ENCODE assay signal across 9 cellular contexts in the genomic region with DNA sequence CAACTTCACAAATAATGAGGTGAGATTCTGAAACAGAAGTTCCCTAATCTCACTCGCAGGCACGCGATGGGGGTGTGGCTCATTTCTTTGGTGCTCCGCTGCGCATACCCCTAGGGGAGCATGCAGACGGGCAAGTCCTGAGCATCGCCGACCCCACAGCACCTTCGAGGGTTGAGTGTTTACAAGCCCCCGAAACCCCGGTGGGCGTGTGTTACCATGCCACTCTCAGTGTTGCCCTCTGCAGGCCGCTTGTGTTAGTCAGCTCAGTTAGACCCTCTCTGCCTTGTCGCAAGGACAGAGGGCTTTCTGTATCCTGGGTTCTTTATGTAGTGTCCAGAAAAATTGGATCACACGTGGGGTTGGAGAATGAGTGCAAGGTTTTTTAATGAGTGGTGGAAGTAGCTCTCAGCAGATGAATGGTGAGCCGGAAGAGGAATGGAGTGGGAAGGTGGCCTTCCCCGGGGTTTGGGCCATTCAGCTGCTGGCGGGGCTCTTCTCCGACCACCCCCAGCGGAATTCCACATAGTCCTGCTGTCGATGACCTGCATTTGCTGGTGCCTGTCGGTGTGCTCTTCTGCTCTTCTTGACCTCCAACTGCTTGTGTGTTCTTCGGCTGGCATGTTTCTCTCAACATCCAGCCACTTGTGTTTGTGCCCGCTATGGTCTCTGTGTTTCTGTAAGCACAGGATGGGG.
DNase-seq lines count a peak whose midpoint lies in the region; FAIRE-seq and TF ChIP-seq lines count a peak whose summit lies in the region.
"Had no signal": no experiment of that assay in that cellular context is flagged by ENCODE, and none has a peak within 500 bp of the region (broad histone marks: within the 10 kb centered on the region; RNA-seq: fewer than 3 reads in every experiment).

No MANE protein-coding gene starts in this region.

- no peak overlapping the region for H2AFZ ChIP-seq in OCI-LY7 (ENCODE audit: low read length)

- DNase-seq in COLO668 (lab: John Stamatoyannopoulos, UW; ENCODE audit: unreplicated experiment): peak; percentile 6
- peak; percentile 4 for DNase-seq in GM20000 (ENCODE audit: low spot score)
- peak; percentile 10 for DNase-seq in OCI-LY7 (ENCODE audit: low spot score)
- DNase-seq in fibroblast of pulmonary artery (ENCODE audit: low read depth): no peak
- no peak for DNase-seq in amniotic stem cell (lab: John Stamatoyannopoulos, UW)
- no peak for DNase-seq in activated CD4-positive, CD25-positive, alpha-beta regulatory T cell (lab: John Stamatoyannopoulos, UW)
- DNase-seq in small intestine: no peak
- DNase-seq in DMS 273 treated with DMSO at 0.1 percent for 48 hours (lab: John Stamatoyannopoulos, UW): no peak
- DNase-seq: anterior cingulate cortex had no signal

- 42 to 52% (median 49%) methylated on average over 24 of the region's 24 CpGs for WGBS in small intestine, 3 donors

- no peaks in the 10 kb centered on the region for H3K27me3 ChIP-seq in small intestine (ENCODE audit: control insufficient read depth in 2 of 2, insufficient read depth in 2 of 2, low read length in 2 of 2)

- H3K4me2 ChIP-seq in OCI-LY7 (ENCODE audit: low read length): no peak overlapping the region

- no peaks in the 10 kb centered on the region for H4K20me1 ChIP-seq in OCI-LY7 (ENCODE audit: insufficient read depth, low read length)

- H3K27ac ChIP-seq in OCI-LY7 (ENCODE audit: low read depth, low read length, poor library complexity, severe bottlenecking) (no peak overlapping the region), small intestine (ENCODE audit: low read depth in 1 of 2, low read length in 1 of 2) (no peak overlapping the region)

- POLR2A ChIA-PET in OCI-LY7 (lab: Charles Lee): no interaction called here

- no peaks in the 10 kb centered on the region for H3K9me2 ChIP-seq in OCI-LY7 (ENCODE audit: insufficient read depth, low read length)

- H3K79me2 ChIP-seq in OCI-LY7 (ENCODE audit: insufficient read depth, low read depth, low read length): no peaks in the 10 kb centered on the region

- H3K4me3 ChIP-seq in OCI-LY7 (ENCODE audit: low read depth, low read length, poor library complexity, severe bottlenecking) (no peak overlapping the region), fibroblast of pulmonary artery (replicated peaks; ENCODE audit: low read depth, low read length) (no peak overlapping the region), small intestine (ENCODE audit: low read depth in 1 of 2, low read length in 2 of 2) (no peak overlapping the region)

- TF ChIP-seq CTCF in GM20000 (IDR thresholded peaks at IDR 0.05; ENCODE audit: extremely low read depth, missing control alignments) (no peak), OCI-LY7 (conservative IDR thresholded peaks at IDR 0.05; ENCODE audit: low read length) (peak; percentile 59), fibroblast of pulmonary artery (IDR thresholded peaks at IDR 0.05; ENCODE audit: low read length, missing control alignments) (peak; percentile 5)

- BruUV-seq in OCI-LY7 (replicated peaks; lab: Mats Ljungman, UMichigan): no TSS peak

- intact Hi-C loops in OCI-LY7 (cut with micrococcal nuclease; ENCODE audit: unreplicated experiment): no loop called here

- H3K4me1 ChIP-seq in OCI-LY7 (ENCODE audit: insufficient read depth, low read length, poor library complexity, severe bottlenecking) (no peaks in the 10 kb centered on the region), small intestine (ENCODE audit: control insufficient read depth in 2 of 2, insufficient read depth in 1 of 2, low read depth in 1 of 2, low read length in 1 of 2) (no peaks in the 10 kb centered on the region)

- H3K9me3 ChIP-seq in OCI-LY7 (ENCODE audit: low read length) (no peaks in the 10 kb centered on the region), small intestine (ENCODE audit: control insufficient read depth, low read depth) (no peaks in the 10 kb centered on the region)

- FAIRE-seq in small intestine (lab: Jason Lieb, UNC): no peak

- CTCF ChIA-PET in OCI-LY7 (lab: Charles Lee; ENCODE audit: unreplicated experiment): no interaction called here

- H3K36me3 ChIP-seq in OCI-LY7 (ENCODE audit: insufficient read depth, low read length) (no peaks in the 10 kb centered on the region), small intestine (ENCODE audit: control insufficient read depth in 2 of 2, insufficient read depth in 2 of 2, low read length in 2 of 2) (no peaks in the 10 kb centered on the region)

Comparison
In these comparisons a context has a peak if more than half of its experiments do, and no peak if none do; other contexts are left out.
1. DNase-seq: peak in COLO668 (single experiment), GM20000 (single experiment) and OCI-LY7 (single experiment); none in fibroblast of pulmonary artery (single experiment), amniotic stem cell (single experiment), activated CD4-positive, CD25-positive, alpha-beta regulatory T cell (0 of 4), small intestine (single experiment) and DMS 273 treated with DMSO at 0.1 percent for 48 hours (single experiment).